In genomic region chr9:34522971-34523797, GRCh38 we compare ENCODE assay signal across 8 cellular contexts. TPM values are rescaled to one million over a fixed set of nuclear protein-coding genes. Genes with fewer than 3 reads are reported as not detected.
DNase-seq lines count a peak whose midpoint lies in the region; ATAC-seq and TF ChIP-seq lines count a peak whose summit lies in the region.

TSS of gene ENHO (minus strand) at chr9:34522990. CDS start at chr9:34521695, 1,295 bp downstream.

- no peak within 1 kb of the TSS for H3K27ac ChIP-seq in ACC112 (ENCODE audit: low read depth, low read length)

- no peaks in the 10 kb centered on the region for H3K79me2 ChIP-seq in ACC112 (ENCODE audit: control insufficient read depth, insufficient read depth, low read length, unreplicated experiment)

- H3K4me1 ChIP-seq in ACC112 (ENCODE audit: control insufficient read depth, insufficient read depth, low read length, unreplicated experiment), result no peaks in the 10 kb centered on the region

- peaks cover 52% of the 10 kb centered on the region for H3K27me3 ChIP-seq in ACC112 (ENCODE audit: insufficient read depth, low read length)
- H3K27me3 ChIP-seq in kidney epithelial cell (ENCODE audit: control insufficient read depth, insufficient read depth, low read length), result peaks cover 28% of the 10 kb centered on the region

- no peaks in the 10 kb centered on the region for H3K36me3 ChIP-seq in ACC112 (ENCODE audit: insufficient read depth, low read length)
- no peaks in the 10 kb centered on the region for H3K36me3 ChIP-seq in kidney epithelial cell (ENCODE audit: control insufficient read depth, insufficient read depth, low read length)

- no peak for TF ChIP-seq CTCF in kidney epithelial cell (IDR thresholded peaks at IDR 0.05; ENCODE audit: insufficient read depth, low read length, poor library complexity, severe bottlenecking)

- DNase-seq in NCI-H345 treated with DMSO at 0.1 percent for 48 hours (lab: John Stamatoyannopoulos, UW; ENCODE audit: unreplicated experiment), result peak; percentile 86
- DNase-seq in activated CD4-positive, alpha-beta T cell treated with anti-CD3 and anti-CD28 coated beads for 24 hours (ENCODE audit: low read depth in 2 of 2), result peak; percentile 85 to 88
- peak; percentile 52 to 76 for DNase-seq in cerebellar nuclear complex (lab: John Stamatoyannopoulos, UW)
- peak; percentile 26 for DNase-seq in kidney epithelial cell (ENCODE audit: low read depth)
- peak; percentile 82 to 94 (median 87) for DNase-seq in stimulated activated CD4-positive, alpha-beta T cell treated with anti-CD3 and anti-CD28 coated beads, Interleukin-12 subunit alpha, Interleukin-12 subunit beta, amount 100 ng/mL, for 48 hours (ENCODE audit: low read depth in 2 of 3, low spot score in 1 of 3)

- ATAC-seq in GM18907 (IDR thresholded peaks at IDR 0.05; ENCODE audit: unreplicated experiment) (peak; percentile 81), HG03159 (IDR thresholded peaks at IDR 0.05; ENCODE audit: unreplicated experiment) (peak; percentile 86)

- peak within 1 kb of the TSS; percentile 70 for H2AFZ ChIP-seq in ACC112 (ENCODE audit: low read length, unreplicated experiment)

- H3K4me3 ChIP-seq in ACC112 (ENCODE audit: low read depth, low read length) (peak within 1 kb of the TSS; percentile 69), kidney epithelial cell (ENCODE audit: low read depth, low read length) (peak within 1 kb of the TSS; percentile 28)

RNA-seq across cellular contexts. Expression of gene ENHO, which starts in this region (rescaled TPM):
- total RNA-seq in kidney epithelial cell, result 1.5 TPM in 1 of 2 replicates, not detected in the other

Comparison
In these comparisons a context has a peak if more than half of its experiments do, and no peak if none do; other contexts are left out.
1. DNase-seq: peak in every context shown above with its lines; median percentile 87 in stimulated activated CD4-positive, alpha-beta T cell treated with anti-CD3 and anti-CD28 coated beads, Interleukin-12 subunit alpha, Interleukin-12 subunit beta, amount 100 ng/mL, for 48 hours; 86 in activated CD4-positive, alpha-beta T cell treated with anti-CD3 and anti-CD28 coated beads for 24 hours; 86 in NCI-H345 treated with DMSO at 0.1 percent for 48 hours; 64 in cerebellar nuclear complex; 26 in kidney epithelial cell.